8 cellular contexts compared by ENCODE assay signal in the genomic region with DNA sequence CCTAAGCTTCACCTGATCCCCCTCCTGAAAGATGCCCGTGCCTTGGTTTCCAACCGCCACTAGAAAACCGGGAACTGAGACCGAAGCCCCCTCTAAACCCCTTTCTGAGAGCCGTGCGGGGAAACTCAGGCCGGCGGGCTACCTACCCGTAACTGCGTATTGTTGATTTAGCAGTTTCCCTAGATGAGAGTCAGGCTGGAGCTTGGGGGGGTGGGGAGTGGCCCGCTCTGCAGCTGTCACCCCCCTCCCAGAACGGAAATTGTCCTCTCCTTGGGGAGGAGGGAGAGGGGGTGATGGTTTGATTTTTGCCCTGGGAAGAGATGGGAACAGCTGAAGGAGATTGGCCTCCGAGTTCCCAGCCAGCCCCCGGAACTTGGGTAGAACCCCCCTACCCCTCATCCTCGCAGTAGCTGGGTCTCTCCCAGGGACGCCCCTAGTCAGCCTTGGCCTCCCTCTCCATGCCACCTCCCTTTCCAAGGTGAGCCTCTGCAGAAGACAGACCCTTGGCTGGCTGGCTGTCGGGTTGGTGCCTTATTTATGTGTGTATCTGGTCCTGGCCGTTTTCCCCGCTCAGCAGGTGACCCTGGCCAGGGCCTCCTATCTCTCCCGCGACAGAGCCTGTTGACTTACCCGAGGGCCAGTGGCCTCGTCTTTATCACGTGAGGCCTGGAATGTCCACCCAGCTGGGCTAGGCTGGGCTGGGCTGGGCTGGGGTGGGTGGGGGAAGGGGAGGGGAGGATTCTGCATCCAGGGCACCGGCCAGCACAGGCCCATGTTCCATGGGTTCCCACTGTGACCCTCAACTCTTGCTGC. TPM values are rescaled to one million over a fixed set of nuclear protein-coding genes. Genes with fewer than 3 reads are reported as not detected.
DNase-seq lines count a peak whose midpoint lies in the region; ATAC-seq and TF ChIP-seq lines count a peak whose summit lies in the region.

No MANE protein-coding gene starts in this region.

- peaks cover 72% of the 10 kb centered on the region for H3K79me2 ChIP-seq in OCI-LY7 (ENCODE audit: insufficient read depth, low read depth, low read length)

- H3K4me3 ChIP-seq in OCI-LY7 (ENCODE audit: low read depth, low read length, poor library complexity, severe bottlenecking) (peak overlapping the region; percentile 94), ectodermal cell (ENCODE audit: insufficient read depth, low read depth, low read length) (peak overlapping the region; percentile 93), mononuclear cell (ENCODE audit: low read length) (peak overlapping the region; percentile 58)

- no peaks in the 10 kb centered on the region for H3K36me3 ChIP-seq in OCI-LY7 (ENCODE audit: insufficient read depth, low read length)
- no peaks in the 10 kb centered on the region for H3K36me3 ChIP-seq in ectodermal cell (ENCODE audit: control insufficient read depth, insufficient read depth, low read length)

- intact Hi-C loops in OCI-LY7 (cut with micrococcal nuclease; ENCODE audit: unreplicated experiment), result no loop called here

- peak overlapping the region; percentile 89 for H3K27ac ChIP-seq in OCI-LY7 (ENCODE audit: low read depth, low read length, poor library complexity, severe bottlenecking)
- H3K27ac ChIP-seq in ectodermal cell (ENCODE audit: insufficient read depth, low read depth, low read length, poor library complexity, severe bottlenecking), result peak overlapping the region; percentile 82

- no peak overlapping the region for H2AFZ ChIP-seq in OCI-LY7 (ENCODE audit: low read length)

- CTCF ChIA-PET in OCI-LY7 (lab: Charles Lee; ENCODE audit: unreplicated experiment), result interaction anchor here (1.9 to 3.1 kb wide), 2 partner anchors 13 to 16 kb away, joined by 5 to 20 read pairs; no protein-coding TSS in a partner anchor

- POLR2A ChIA-PET in OCI-LY7 (lab: Charles Lee), result interaction anchor here (0.6 to 8.9 kb wide), 4 partner anchors 14 to 251 kb away, joined by 3 to 73 read pairs (median 6); no protein-coding TSS in a partner anchor

- H3K4me2 ChIP-seq in OCI-LY7 (ENCODE audit: low read length), result peak overlapping the region; percentile 98

- BruUV-seq in OCI-LY7 (replicated peaks; lab: Mats Ljungman, UMichigan), result no TSS peak

- peaks cover 21% of the 10 kb centered on the region for H3K27me3 ChIP-seq in ectodermal cell (ENCODE audit: control insufficient read depth, insufficient read depth, low read length, poor library complexity, severe bottlenecking)
- H3K27me3 ChIP-seq in mononuclear cell (ENCODE audit: insufficient read depth, low read length), result peaks cover 25% of the 10 kb centered on the region

- peaks cover 64% of the 10 kb centered on the region for H3K4me1 ChIP-seq in OCI-LY7 (ENCODE audit: insufficient read depth, low read length, poor library complexity, severe bottlenecking)
- H3K4me1 ChIP-seq in ectodermal cell (ENCODE audit: control insufficient read depth, insufficient read depth, low read length), result peaks cover 55% of the 10 kb centered on the region
- peaks cover 75% of the 10 kb centered on the region for H3K4me1 ChIP-seq in mononuclear cell (ENCODE audit: insufficient read depth, low read length)

- peak; percentile 35; the same call in 1 of the 2 replicates for TF ChIP-seq CTCF in OCI-LY7 (conservative IDR thresholded peaks at IDR 0.05; ENCODE audit: low read length)

- H3K9me3 ChIP-seq in OCI-LY7 (ENCODE audit: low read length) (no peaks in the 10 kb centered on the region), ectodermal cell (ENCODE audit: control insufficient read depth, low read length) (no peaks in the 10 kb centered on the region), mononuclear cell (ENCODE audit: low read depth, low read length) (no peaks in the 10 kb centered on the region)

- no peak for ATAC-seq in GM21515 (IDR thresholded peaks at IDR 0.05; ENCODE audit: unreplicated experiment)

- H3K9me2 ChIP-seq in OCI-LY7 (ENCODE audit: insufficient read depth, low read length), result no peaks in the 10 kb centered on the region

- in situ Hi-C loops in Caki2 (cut with HindIII; ENCODE audit: low pct_unique_long_range_greater_than_20kb, low sequenced_read_pairs), result no loop called here

- DNase-seq in Caki2 (ENCODE audit: low read depth) (peak; percentile 65), OCI-LY7 (ENCODE audit: low spot score) (no peak), ureter (ENCODE audit: low spot score) (peak; percentile 61), NCI-H1436 (lab: John Stamatoyannopoulos, UW) (no peak)
- DNase-seq in activated effector memory CD4-positive, alpha-beta T cell treated with Interleukin-2 at 50 U/mL for 16 hours, result no peak

- peaks cover 19% of the 10 kb centered on the region; the same call in 1 of the 2 replicates for H4K20me1 ChIP-seq in OCI-LY7 (ENCODE audit: insufficient read depth, low read length)

- WGBS in ectodermal cell, 2 experiments, result 1 to 2% methylated on average over 25 of the region's 25 CpGs

RNA-seq across cellular contexts. Expression of gene CXXC5, which starts 2.7 kb away (rescaled TPM):
- total RNA-seq in Caki2 (2014; rRNA removed; shearing (Covaris generic); ENCODE audit: low replicate concordance), result 71.9 and 96.8 TPM in 2 replicates
- total RNA-seq in OCI-LY7 (2014; rRNA removed; shearing (Covaris generic)), result 108 and 113 TPM in 2 replicates
- 26.7 and 30.4 TPM in 2 replicates for total RNA-seq in OCI-LY7 (2022)
- polyA plus RNA-seq in ectodermal cell (2013, experiment 1 of 4), result 45.6 TPM
- polyA plus RNA-seq in ectodermal cell (2013, experiment 2 of 4), result 46.4 TPM
- 36.6 TPM for polyA plus RNA-seq in ectodermal cell (2013, experiment 3 of 4)
- polyA plus RNA-seq in ectodermal cell (2013, experiment 4 of 4), result 37.7 TPM
- 82.8 TPM for total RNA-seq in mononuclear cell
- total RNA-seq in ureter, result 28.7 TPM

Comparison
In these comparisons a context has a peak if more than half of its experiments do, and no peak if none do; other contexts are left out.
1. DNase-seq: peak in Caki2 (single experiment) and ureter (single experiment); none in OCI-LY7 (single experiment), activated effector memory CD4-positive, alpha-beta T cell treated with Interleukin-2 at 50 U/mL for 16 hours (single experiment) and NCI-H1436 (single experiment).
2. Peak in every context shown above with its lines, with median percentiles within 50 percentile points of each other: H3K4me3 ChIP-seq.